In the genomic region with DNA sequence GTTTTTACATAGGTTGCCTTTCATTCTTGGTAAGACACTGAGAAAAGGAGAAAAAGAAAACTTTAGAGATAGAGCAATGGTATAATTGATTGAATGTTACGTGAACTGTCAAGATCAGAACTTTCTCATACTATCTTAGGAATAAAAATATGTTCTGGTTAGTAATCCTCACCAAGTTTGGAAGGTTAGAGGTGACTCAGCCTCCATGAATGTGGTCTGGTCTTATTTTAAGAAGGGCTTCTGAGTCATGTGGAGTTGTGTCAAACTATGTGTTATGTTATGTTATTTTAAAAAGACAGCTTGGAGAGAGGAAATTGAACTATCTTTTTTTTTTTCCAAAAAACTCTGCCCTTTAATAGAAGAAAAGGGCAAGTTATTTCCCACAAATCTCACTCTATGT, we compare ENCODE assay signal across 9 cellular contexts.
A peak's percentile ranks its signal among the peaks of the same experiment; 100 is the strongest.
DNase-seq lines count a peak whose midpoint lies in the region; ATAC-seq and TF ChIP-seq lines count a peak whose summit lies in the region.
"Had no signal": no experiment of that assay in that cellular context is flagged by ENCODE, and none has a peak within 500 bp of the region (broad histone marks: within the 10 kb centered on the region; RNA-seq: fewer than 3 reads in every experiment).

No MANE protein-coding gene starts in this region.

- no peaks in the 10 kb centered on the region for H3K27me3 ChIP-seq in HCT116 (ENCODE audit: insufficient read depth, low read length)
- H3K27me3 ChIP-seq in skeletal muscle satellite cell (ENCODE audit: control insufficient read depth, insufficient read depth, low read length) = no peaks in the 10 kb centered on the region
- no peaks in the 10 kb centered on the region for H3K27me3 ChIP-seq in CD8-positive, alpha-beta memory T cell (ENCODE audit: insufficient read depth, low read length, poor library complexity, severe bottlenecking)

- H3K79me2 ChIP-seq in HCT116 (ENCODE audit: insufficient read depth, low read length) = no peaks in the 10 kb centered on the region

- H3K9me3 Mint-ChIP-seq in CD8-positive, alpha-beta memory T cell = no peaks in the 10 kb centered on the region
- H3K9me3 Mint-ChIP-seq: central memory CD8-positive, alpha-beta T cell had no signal

- no peak for TF ChIP-seq POLR2A in HCT116 (IDR thresholded peaks at IDR 0.05; ENCODE audit: borderline replicate concordance, extremely low read depth, insufficient read depth, insufficient read length)

- H3K4me1 ChIP-seq in HCT116 (ENCODE audit: control insufficient read depth in 1 of 2, insufficient read depth in 2 of 2, low read length in 2 of 2) (peaks cover 17 to 51% of the 10 kb centered on the region in 2 experiments), skeletal muscle satellite cell (ENCODE audit: control insufficient read depth, insufficient read depth, low read length) (peaks cover 70% of the 10 kb centered on the region)
- no peaks in the 10 kb centered on the region for H3K4me1 ChIP-seq in CD8-positive, alpha-beta memory T cell (ENCODE audit: insufficient read depth, low read length)

- H3K4me3 ChIP-seq in HCT116 (replicated peaks in 1 of 2; ENCODE audit: low read depth in 1 of 2, low read length in 2 of 2) = peak overlapping the region in 1 of 2 experiments; percentile 40; a peak in 3 of 4 replicates
- no peak overlapping the region for H3K4me3 ChIP-seq in fibroblast of the aortic adventitia (ENCODE audit: low read depth, low read length)
- H3K4me3 ChIP-seq in skeletal muscle satellite cell (ENCODE audit: low read length) = peak overlapping the region; percentile 54
- H3K4me3 ChIP-seq in CD8-positive, alpha-beta memory T cell (ENCODE audit: low read length) = no peak overlapping the region

- 0 out of 2 replicates have a peak overlapping the region, but pooled peaks have one; percentile 13 for H3K9ac ChIP-seq in HCT116 (ENCODE audit: low read length)
- peak overlapping the region; percentile 94 for H3K9ac ChIP-seq in skeletal muscle satellite cell (ENCODE audit: low read depth, low read length)

- TF ChIP-seq RAD21 in HCT116 (IDR thresholded peaks at IDR 0.05; ENCODE audit: low read depth) = peak; percentile 14; the same call in 1 of the 2 replicates

- intact Hi-C loops in HCT116 (cut with micrococcal nuclease) = no loop called here

- POLR2A ChIA-PET in HCT116 (lab: Charles Lee) = interaction anchor here (1.4 kb wide), 1 partner anchor 19 kb away, joined by 3 read pairs; no protein-coding TSS in a partner anchor
- POLR2A ChIA-PET in CD8-positive, alpha-beta memory T cell (lab: Charles Lee) = interaction anchor here (0.6 kb wide), 1 partner anchor 9 kb away, joined by 3 read pairs; no protein-coding TSS in a partner anchor

- peak overlapping the region; percentile 21; the same call in 1 of the 2 replicates for H3K27ac ChIP-seq in HCT116 (ENCODE audit: low read depth, low read length)
- H3K27ac ChIP-seq in CD8-positive, alpha-beta memory T cell (ENCODE audit: low read depth, low read length) = no peak overlapping the region

- TF ChIP-seq CTCF in HCT116 (IDR thresholded peaks at IDR 0.05 in 2 of 3, conservative IDR thresholded peaks at IDR 0.05 in 1 of 3; ENCODE audit: borderline replicate concordance in 1 of 3, insufficient read depth in 1 of 3, low read depth in 2 of 3, low read length in 2 of 3) = no peak
- TF ChIP-seq CTCF in fibroblast of the aortic adventitia (IDR thresholded peaks at IDR 0.05; ENCODE audit: insufficient read depth, low read length) = no peak

- no peaks in the 10 kb centered on the region for H3K9me2 ChIP-seq in HCT116 (ENCODE audit: insufficient read depth)

- BruUV-seq in HCT116 (replicated peaks; lab: Mats Ljungman, UMichigan) = no TSS peak

- CTCF ChIA-PET in HCT116 (lab: Charles Lee) = no interaction called here
- CTCF ChIA-PET in CD8-positive, alpha-beta memory T cell (lab: Charles Lee) = no interaction called here

- H3K4me1 Mint-ChIP-seq in CD8-positive, alpha-beta memory T cell = peaks cover 13 to 39% (median 31%) of the 10 kb centered on the region in 3 donors

- no peaks in the 10 kb centered on the region for H4K20me1 ChIP-seq in HCT116 (ENCODE audit: insufficient read depth)

- peak overlapping the region; percentile 85 for H2AFZ ChIP-seq in HCT116 (ENCODE audit: low read depth, low read length, poor library complexity, severe bottlenecking)

- H3K4me3 Mint-ChIP-seq in CD8-positive, alpha-beta memory T cell = no peak overlapping the region
- H3K4me3 Mint-ChIP-seq: central memory CD8-positive, alpha-beta T cell had no signal

- H3K27me3 Mint-ChIP-seq in CD8-positive, alpha-beta memory T cell = peaks cover 0 to 1% of the 10 kb centered on the region in 2 donors
- H3K27me3 Mint-ChIP-seq: central memory CD8-positive, alpha-beta T cell had no signal

- RAD21 ChIA-PET in HCT116 (lab: Charles Lee; ENCODE audit: low non-redundant PET in 1 of 2, low total read pairs in 2 of 2, uncharacterized antibody in 2 of 2, unreplicated experiment in 2 of 2) = no interaction called here

- H3K36me3 ChIP-seq in HCT116 (ENCODE audit: control insufficient read depth in 1 of 2, insufficient read depth in 2 of 2, low read length in 2 of 2) = no peaks in the 10 kb centered on the region
- no peaks in the 10 kb centered on the region for H3K36me3 ChIP-seq in skeletal muscle satellite cell (ENCODE audit: insufficient read depth, low read length)
- H3K36me3 ChIP-seq in CD8-positive, alpha-beta memory T cell (ENCODE audit: insufficient read depth, low read length) = no peaks in the 10 kb centered on the region

- no peak overlapping the region for H3K27ac Mint-ChIP-seq in CD8-positive, alpha-beta memory T cell

- peak; percentile 61 for DNase-seq in HCT116 (ENCODE audit: low read depth, low spot score)
- peak; percentile 99 for DNase-seq in fibroblast of the aortic adventitia (ENCODE audit: low read depth)
- DNase-seq in CD8-positive, alpha-beta memory T cell = no peak

- H3K4me2 ChIP-seq in HCT116 (ENCODE audit: low read length) (peak overlapping the region; percentile 73), skeletal muscle satellite cell (ENCODE audit: low read length) (peak overlapping the region; percentile 78)

- H3K9me3 ChIP-seq in HCT116 (ENCODE audit: control insufficient read depth in 1 of 2, insufficient read depth in 1 of 2, low read depth in 1 of 2, low read length in 2 of 2) (no peaks in the 10 kb centered on the region), skeletal muscle satellite cell (replicated peaks; ENCODE audit: low read length) (no peaks in the 10 kb centered on the region)
- H3K9me3 ChIP-seq in CD8-positive, alpha-beta memory T cell (ENCODE audit: low read length) = no peaks in the 10 kb centered on the region

- ATAC-seq in HCT116 = peak; percentile 72
- ATAC-seq in SK-N-SH treated with all-trans-retinoic acid at 6 μM for 48 hours = peak; percentile 68
- no peak for ATAC-seq in HG02678 (IDR thresholded peaks at IDR 0.05; ENCODE audit: unreplicated experiment)
- no peak for ATAC-seq in GM19467 (IDR thresholded peaks at IDR 0.05; ENCODE audit: unreplicated experiment)
- ATAC-seq in HG03175 (IDR thresholded peaks at IDR 0.05; ENCODE audit: unreplicated experiment) = no peak

- H3K36me3 Mint-ChIP-seq in CD8-positive, alpha-beta memory T cell = peaks cover 0 to 10% (median 3%) of the 10 kb centered on the region in 3 donors

TF ChIP-seq in HCT116, 20 proteins besides CTCF, POLR2A, EP300 and RAD21 (continues in another document):
- TF ChIP-seq FOSL1 (IDR thresholded peaks at IDR 0.05; ENCODE audit: low read depth) (peak; percentile 85), CBX3 (IDR thresholded peaks at IDR 0.05; ENCODE audit: low read depth) (0 out of 2 replicates have a peak, but pooled peaks have one; percentile 14), ELF1 (IDR thresholded peaks at IDR 0.05; ENCODE audit: borderline replicate concordance, low read depth) (no peak), JUND (IDR thresholded peaks at IDR 0.05) (peak; percentile 83), EZH2 (IDR thresholded peaks at IDR 0.05) (no peak), TCF7L2 (IDR thresholded peaks at IDR 0.05; ENCODE audit: borderline replicate concordance, extremely low read depth, insufficient read depth, insufficient read length) (no peak), CEBPB (IDR thresholded peaks at IDR 0.05; ENCODE audit: low read depth) (peak; percentile 47; the same call in 1 of the 2 replicates), SP1 (IDR thresholded peaks at IDR 0.05; ENCODE audit: low read depth) (peak; percentile 70), SRF (IDR thresholded peaks at IDR 0.05; ENCODE audit: low read depth) (peak; percentile 70; the same call in 1 of the 2 replicates), MAX (IDR thresholded peaks at IDR 0.05) (peak; percentile 35; the same call in 1 of the 2 replicates), ZFX (IDR thresholded peaks at IDR 0.05) (no peak), SIN3A (IDR thresholded peaks at IDR 0.05; ENCODE audit: low read depth) (peak; percentile 52; the same call in 1 of the 2 replicates)

TF ChIP-seq in SK-N-SH treated with all-trans-retinoic acid at 6 μM for 48 hours, 23 proteins besides CTCF, POLR2A, EP300 and RAD21:
- TF ChIP-seq ZNF565 (CRISPR knock-in tag; conservative IDR thresholded peaks at IDR 0.05; ENCODE audit: low read depth) (no peak), ISL1 (CRISPR knock-in tag; IDR thresholded peaks at IDR 0.05) (peak; percentile 75), CREB5 (CRISPR knock-in tag; IDR thresholded peaks at IDR 0.05; ENCODE audit: low read depth) (peak; percentile 59; the same call in 1 of the 2 replicates), TOX (CRISPR knock-in tag; IDR thresholded peaks at IDR 0.05; ENCODE audit: borderline replicate concordance) (peak; percentile 36; the same call in 1 of the 2 replicates), ZC3H10 (CRISPR knock-in tag; IDR thresholded peaks at IDR 0.05) (peak; percentile 73)

Comparison
In these comparisons a context has a peak if more than half of its experiments do, and no peak if none do; other contexts are left out.
1. ATAC-seq: peak in HCT116 (single experiment) and SK-N-SH treated with all-trans-retinoic acid at 6 μM for 48 hours (single experiment); none in HG02678 (single experiment), GM19467 (single experiment) and HG03175 (single experiment).
2. DNase-seq: peak in HCT116 (single experiment) and fibroblast of the aortic adventitia (single experiment); none in CD8-positive, alpha-beta memory T cell (0 of 5).